ENCODE assay signal across 1 cellular context in the genomic region with DNA sequence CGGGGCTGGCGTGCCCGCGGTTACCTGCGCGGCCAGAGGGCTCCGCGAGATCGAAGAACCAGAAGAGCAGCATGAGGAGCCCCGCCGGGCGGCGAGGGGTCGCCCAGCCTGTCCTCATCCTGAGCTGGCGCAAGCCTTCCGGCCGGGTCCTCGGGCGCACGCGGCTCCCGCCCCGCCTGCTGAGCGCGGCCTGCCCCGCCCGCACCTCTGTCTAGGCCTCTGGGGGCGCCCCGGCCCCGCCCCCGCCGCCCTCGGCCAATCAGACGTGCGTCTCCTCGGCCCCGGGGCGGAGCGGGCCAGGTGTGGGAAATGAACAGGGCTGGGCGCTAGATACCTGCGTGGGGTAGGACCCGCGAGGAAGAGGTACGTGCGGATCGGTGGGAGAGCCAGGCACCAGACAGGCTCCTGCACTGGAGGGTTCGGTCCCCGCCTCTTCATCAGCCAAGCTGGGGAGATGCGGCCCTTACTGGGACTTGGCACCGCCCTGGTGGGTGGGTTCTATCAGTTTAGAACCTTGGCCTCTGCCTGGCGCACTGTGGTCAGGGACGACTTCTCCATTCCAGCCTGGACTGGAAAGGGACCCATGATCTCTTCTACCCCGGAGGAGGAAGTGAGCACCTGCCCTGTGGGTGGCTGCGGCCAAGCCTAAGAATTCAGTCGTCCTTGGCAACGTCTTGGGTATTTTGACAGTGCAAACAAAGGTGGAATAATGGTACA.
A peak's percentile ranks its signal among the peaks of the same experiment; 100 is the strongest.
TF ChIP-seq lines count a peak whose summit lies in the region.

A gene (minus strand): TSS at position 192 of the 717 bp plus-strand sequence.

TF ChIP-seq in GM12878, 131 proteins besides CTCF, POLR2A, EP300 and RAD21 (continued from another document and continues in another):
- peak; percentile 87 for TF ChIP-seq GATAD2B (conservative IDR thresholded peaks at IDR 0.05; ENCODE audit: low read depth)
- TF ChIP-seq LARP7 (IDR thresholded peaks at IDR 0.05) = peak; percentile 15; the same call in 1 of the 2 replicates
- TF ChIP-seq RUNX3 (IDR thresholded peaks at IDR 0.05; ENCODE audit: low read length) = peak; percentile 87
- peak; percentile 97 for TF ChIP-seq IKZF1 (conservative IDR thresholded peaks at IDR 0.05)
- no peak for TF ChIP-seq YBX1 (IDR thresholded peaks at IDR 0.05)
- TF ChIP-seq, protein P1, sequence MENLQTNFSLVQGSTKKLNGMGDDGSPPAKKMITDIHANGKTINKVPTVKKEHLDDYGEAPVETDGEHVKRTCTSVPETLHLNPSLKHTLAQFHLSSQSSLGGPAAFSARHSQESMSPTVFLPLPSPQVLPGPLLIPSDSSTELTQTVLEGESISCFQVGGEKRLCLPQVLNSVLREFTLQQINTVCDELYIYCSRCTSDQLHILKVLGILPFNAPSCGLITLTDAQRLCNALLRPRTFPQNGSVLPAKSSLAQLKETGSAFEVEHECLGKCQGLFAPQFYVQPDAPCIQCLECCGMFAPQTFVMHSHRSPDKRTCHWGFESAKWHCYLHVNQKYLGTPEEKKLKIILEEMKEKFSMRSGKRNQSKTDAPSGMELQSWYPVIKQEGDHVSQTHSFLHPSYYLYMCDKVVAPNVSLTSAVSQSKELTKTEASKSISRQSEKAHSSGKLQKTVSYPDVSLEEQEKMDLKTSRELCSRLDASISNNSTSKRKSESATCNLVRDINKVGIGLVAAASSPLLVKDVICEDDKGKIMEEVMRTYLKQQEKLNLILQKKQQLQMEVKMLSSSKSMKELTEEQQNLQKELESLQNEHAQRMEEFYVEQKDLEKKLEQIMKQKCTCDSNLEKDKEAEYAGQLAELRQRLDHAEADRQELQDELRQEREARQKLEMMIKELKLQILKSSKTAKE (IDR thresholded peaks at IDR 0.05; ENCODE audit: low read depth, poor library complexity, severe bottlenecking) = peak; percentile 46
- TF ChIP-seq, protein P2, sequence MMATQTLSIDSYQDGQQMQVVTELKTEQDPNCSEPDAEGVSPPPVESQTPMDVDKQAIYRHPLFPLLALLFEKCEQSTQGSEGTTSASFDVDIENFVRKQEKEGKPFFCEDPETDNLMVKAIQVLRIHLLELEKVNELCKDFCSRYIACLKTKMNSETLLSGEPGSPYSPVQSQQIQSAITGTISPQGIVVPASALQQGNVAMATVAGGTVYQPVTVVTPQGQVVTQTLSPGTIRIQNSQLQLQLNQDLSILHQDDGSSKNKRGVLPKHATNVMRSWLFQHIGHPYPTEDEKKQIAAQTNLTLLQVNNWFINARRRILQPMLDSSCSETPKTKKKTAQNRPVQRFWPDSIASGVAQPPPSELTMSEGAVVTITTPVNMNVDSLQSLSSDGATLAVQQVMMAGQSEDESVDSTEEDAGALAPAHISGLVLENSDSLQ (IDR thresholded peaks at IDR 0.05) = peak; percentile 69
- TF ChIP-seq, protein P3, sequence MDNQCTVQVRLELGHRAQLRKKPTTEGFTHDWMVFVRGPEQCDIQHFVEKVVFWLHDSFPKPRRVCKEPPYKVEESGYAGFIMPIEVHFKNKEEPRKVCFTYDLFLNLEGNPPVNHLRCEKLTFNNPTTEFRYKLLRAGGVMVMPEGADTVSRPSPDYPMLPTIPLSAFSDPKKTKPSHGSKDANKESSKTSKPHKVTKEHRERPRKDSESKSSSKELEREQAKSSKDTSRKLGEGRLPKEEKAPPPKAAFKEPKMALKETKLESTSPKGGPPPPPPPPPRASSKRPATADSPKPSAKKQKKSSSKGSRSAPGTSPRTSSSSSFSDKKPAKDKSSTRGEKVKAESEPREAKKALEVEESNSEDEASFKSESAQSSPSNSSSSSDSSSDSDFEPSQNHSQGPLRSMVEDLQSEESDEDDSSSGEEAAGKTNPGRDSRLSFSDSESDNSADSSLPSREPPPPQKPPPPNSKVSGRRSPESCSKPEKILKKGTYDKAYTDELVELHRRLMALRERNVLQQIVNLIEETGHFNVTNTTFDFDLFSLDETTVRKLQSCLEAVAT (IDR thresholded peaks at IDR 0.05) = peak; percentile 72
- TF ChIP-seq ETV6 (conservative IDR thresholded peaks at IDR 0.05 in 1 of 2, IDR thresholded peaks at IDR 0.05 in 1 of 2; ENCODE audit: borderline replicate concordance in 1 of 2, low read depth in 1 of 2) = no peak
- TF ChIP-seq, protein P4, sequence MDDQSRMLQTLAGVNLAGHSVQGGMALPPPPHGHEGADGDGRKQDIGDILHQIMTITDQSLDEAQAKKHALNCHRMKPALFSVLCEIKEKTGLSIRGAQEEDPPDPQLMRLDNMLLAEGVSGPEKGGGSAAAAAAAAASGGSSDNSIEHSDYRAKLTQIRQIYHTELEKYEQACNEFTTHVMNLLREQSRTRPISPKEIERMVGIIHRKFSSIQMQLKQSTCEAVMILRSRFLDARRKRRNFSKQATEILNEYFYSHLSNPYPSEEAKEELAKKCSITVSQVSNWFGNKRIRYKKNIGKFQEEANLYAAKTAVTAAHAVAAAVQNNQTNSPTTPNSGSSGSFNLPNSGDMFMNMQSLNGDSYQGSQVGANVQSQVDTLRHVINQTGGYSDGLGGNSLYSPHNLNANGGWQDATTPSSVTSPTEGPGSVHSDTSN (IDR thresholded peaks at IDR 0.05; ENCODE audit: insufficient replicate concordance, low read depth, low read length) = no peak
- TF ChIP-seq TCF7 (IDR thresholded peaks at IDR 0.05; ENCODE audit: borderline replicate concordance) = no peak
- TF ChIP-seq ESRRA (IDR thresholded peaks at IDR 0.05; ENCODE audit: low read length) = 0 out of 2 replicates have a peak, but pooled peaks have one; percentile 8
- TF ChIP-seq, protein P5, sequence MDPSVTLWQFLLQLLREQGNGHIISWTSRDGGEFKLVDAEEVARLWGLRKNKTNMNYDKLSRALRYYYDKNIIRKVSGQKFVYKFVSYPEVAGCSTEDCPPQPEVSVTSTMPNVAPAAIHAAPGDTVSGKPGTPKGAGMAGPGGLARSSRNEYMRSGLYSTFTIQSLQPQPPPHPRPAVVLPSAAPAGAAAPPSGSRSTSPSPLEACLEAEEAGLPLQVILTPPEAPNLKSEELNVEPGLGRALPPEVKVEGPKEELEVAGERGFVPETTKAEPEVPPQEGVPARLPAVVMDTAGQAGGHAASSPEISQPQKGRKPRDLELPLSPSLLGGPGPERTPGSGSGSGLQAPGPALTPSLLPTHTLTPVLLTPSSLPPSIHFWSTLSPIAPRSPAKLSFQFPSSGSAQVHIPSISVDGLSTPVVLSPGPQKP (IDR thresholded peaks at IDR 0.05; ENCODE audit: low read depth, low read length) = peak; percentile 33; the same call in 1 of the 2 replicates
- TF ChIP-seq IRF4 (IDR thresholded peaks at IDR 0.05; ENCODE audit: low read depth, low read length) = peak; percentile 87; the same call in 1 of the 2 replicates
- TF ChIP-seq IKZF2 (IDR thresholded peaks at IDR 0.05) = peak; percentile 96; a peak in 3 of 4 replicates
- peak; percentile 71 for TF ChIP-seq BACH1 (IDR thresholded peaks at IDR 0.05; ENCODE audit: borderline replicate concordance)
- peak; percentile 48; the same call in 1 of the 2 replicates for TF ChIP-seq BCL11A (IDR thresholded peaks at IDR 0.05; ENCODE audit: low read depth, low read length)
- TF ChIP-seq, protein P6, sequence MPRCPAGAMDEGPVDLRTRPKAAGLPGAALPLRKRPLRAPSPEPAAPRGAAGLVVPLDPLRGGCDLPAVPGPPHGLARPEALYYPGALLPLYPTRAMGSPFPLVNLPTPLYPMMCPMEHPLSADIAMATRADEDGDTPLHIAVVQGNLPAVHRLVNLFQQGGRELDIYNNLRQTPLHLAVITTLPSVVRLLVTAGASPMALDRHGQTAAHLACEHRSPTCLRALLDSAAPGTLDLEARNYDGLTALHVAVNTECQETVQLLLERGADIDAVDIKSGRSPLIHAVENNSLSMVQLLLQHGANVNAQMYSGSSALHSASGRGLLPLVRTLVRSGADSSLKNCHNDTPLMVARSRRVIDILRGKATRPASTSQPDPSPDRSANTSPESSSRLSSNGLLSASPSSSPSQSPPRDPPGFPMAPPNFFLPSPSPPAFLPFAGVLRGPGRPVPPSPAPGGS (IDR thresholded peaks at IDR 0.05; ENCODE audit: borderline replicate concordance, insufficient read depth, low read depth, low read length, poor library complexity, severe bottlenecking) = no peak
- TF ChIP-seq STAT1 (conservative IDR thresholded peaks at IDR 0.05) = 0 out of 2 replicates have a peak, but pooled peaks have one; percentile 66
- TF ChIP-seq DPF2 (IDR thresholded peaks at IDR 0.05) = peak; percentile 81
- TF ChIP-seq ZNF384 (IDR thresholded peaks at IDR 0.05; ENCODE audit: borderline replicate concordance, low read depth, low read length) = no peak
- peak; percentile 76 for TF ChIP-seq MTA2 (IDR thresholded peaks at IDR 0.05; ENCODE audit: low read depth)
- 0 out of 2 replicates have a peak, but pooled peaks have one; percentile 4 for TF ChIP-seq TCF3 (IDR thresholded peaks at IDR 0.05; ENCODE audit: borderline replicate concordance, insufficient read depth, low read depth, low read length)
- TF ChIP-seq KAT2A (conservative IDR thresholded peaks at IDR 0.05; ENCODE audit: control insufficient read depth, low read depth, low read length) = no peak
- TF ChIP-seq, protein P7, sequence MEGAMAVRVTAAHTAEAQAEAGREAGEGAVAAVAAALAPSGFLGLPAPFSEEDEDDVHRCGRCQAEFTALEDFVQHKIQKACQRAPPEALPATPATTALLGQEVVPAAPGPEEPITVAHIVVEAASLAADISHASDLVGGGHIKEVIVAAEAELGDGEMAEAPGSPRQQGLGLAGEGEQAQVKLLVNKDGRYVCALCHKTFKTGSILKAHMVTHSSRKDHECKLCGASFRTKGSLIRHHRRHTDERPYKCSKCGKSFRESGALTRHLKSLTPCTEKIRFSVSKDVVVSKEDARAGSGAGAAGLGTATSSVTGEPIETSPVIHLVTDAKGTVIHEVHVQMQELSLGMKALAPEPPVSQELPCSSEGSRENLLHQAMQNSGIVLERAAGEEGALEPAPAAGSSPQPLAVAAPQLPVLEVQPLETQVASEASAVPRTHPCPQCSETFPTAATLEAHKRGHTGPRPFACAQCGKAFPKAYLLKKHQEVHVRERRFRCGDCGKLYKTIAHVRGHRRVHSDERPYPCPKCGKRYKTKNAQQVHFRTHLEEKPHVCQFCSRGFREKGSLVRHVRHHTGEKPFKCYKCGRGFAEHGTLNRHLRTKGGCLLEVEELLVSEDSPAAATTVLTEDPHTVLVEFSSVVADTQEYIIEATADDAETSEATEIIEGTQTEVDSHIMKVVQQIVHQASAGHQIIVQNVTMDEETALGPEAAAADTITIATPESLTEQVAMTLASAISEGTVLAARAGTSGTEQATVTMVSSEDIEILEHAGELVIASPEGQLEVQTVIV (IDR thresholded peaks at IDR 0.05; ENCODE audit: borderline replicate concordance, partially characterized antibody) = no peak
- TF ChIP-seq PAX5 (IDR thresholded peaks at IDR 0.05; ENCODE audit: borderline replicate concordance, low read depth, low read length) = peak; percentile 47; the same call in 1 of the 2 replicates
- TF ChIP-seq NR2C1 (IDR thresholded peaks at IDR 0.05) = no peak
- no peak for TF ChIP-seq FOXK2 (IDR thresholded peaks at IDR 0.05)
- TF ChIP-seq, protein P8, sequence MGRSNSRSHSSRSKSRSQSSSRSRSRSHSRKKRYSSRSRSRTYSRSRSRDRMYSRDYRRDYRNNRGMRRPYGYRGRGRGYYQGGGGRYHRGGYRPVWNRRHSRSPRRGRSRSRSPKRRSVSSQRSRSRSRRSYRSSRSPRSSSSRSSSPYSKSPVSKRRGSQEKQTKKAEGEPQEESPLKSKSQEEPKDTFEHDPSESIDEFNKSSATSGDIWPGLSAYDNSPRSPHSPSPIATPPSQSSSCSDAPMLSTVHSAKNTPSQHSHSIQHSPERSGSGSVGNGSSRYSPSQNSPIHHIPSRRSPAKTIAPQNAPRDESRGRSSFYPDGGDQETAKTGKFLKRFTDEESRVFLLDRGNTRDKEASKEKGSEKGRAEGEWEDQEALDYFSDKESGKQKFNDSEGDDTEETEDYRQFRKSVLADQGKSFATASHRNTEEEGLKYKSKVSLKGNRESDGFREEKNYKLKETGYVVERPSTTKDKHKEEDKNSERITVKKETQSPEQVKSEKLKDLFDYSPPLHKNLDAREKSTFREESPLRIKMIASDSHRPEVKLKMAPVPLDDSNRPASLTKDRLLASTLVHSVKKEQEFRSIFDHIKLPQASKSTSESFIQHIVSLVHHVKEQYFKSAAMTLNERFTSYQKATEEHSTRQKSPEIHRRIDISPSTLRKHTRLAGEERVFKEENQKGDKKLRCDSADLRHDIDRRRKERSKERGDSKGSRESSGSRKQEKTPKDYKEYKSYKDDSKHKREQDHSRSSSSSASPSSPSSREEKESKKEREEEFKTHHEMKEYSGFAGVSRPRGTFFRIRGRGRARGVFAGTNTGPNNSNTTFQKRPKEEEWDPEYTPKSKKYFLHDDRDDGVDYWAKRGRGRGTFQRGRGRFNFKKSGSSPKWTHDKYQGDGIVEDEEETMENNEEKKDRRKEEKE (IDR thresholded peaks at IDR 0.05) = no peak
- no peak for TF ChIP-seq TBL1XR1 (IDR thresholded peaks at IDR 0.05; ENCODE audit: low read depth, low read length)
- peak; percentile 84 for TF ChIP-seq EED (IDR thresholded peaks at IDR 0.05; ENCODE audit: low read depth)
- TF ChIP-seq FOXM1 (IDR thresholded peaks at IDR 0.05; ENCODE audit: low read depth, low read length) = no peak
- peak; percentile 22; the same call in 1 of the 2 replicates for TF ChIP-seq RB1 (IDR thresholded peaks at IDR 0.05; ENCODE audit: borderline replicate concordance)
- TF ChIP-seq CREB1 (IDR thresholded peaks at IDR 0.05; ENCODE audit: low read depth) = 0 out of 2 replicates have a peak, but pooled peaks have one; percentile 7
- TF ChIP-seq TCF12 (IDR thresholded peaks at IDR 0.05; ENCODE audit: low read depth, low read length) = no peak
- TF ChIP-seq EGR1 (IDR thresholded peaks at IDR 0.05; ENCODE audit: borderline replicate concordance in 1 of 2, low read depth in 2 of 2, low read length in 2 of 2) = peak in 1 of 2 experiments; percentile 71; a peak in 2 of 3 replicates
- TF ChIP-seq NBN (IDR thresholded peaks at IDR 0.05) = peak; percentile 86
- peak; percentile 3 for TF ChIP-seq SIN3A (IDR thresholded peaks at IDR 0.05; ENCODE audit: low read depth, low read length)
- peak; percentile 65 for TF ChIP-seq ZNF217 (IDR thresholded peaks at IDR 0.05)
- no peak for TF ChIP-seq CEBPB (IDR thresholded peaks at IDR 0.05; ENCODE audit: borderline replicate concordance in 1 of 2, low read depth in 2 of 2, low read length in 2 of 2)
- TF ChIP-seq, protein P9, sequence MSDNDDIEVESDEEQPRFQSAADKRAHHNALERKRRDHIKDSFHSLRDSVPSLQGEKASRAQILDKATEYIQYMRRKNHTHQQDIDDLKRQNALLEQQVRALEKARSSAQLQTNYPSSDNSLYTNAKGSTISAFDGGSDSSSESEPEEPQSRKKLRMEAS (IDR thresholded peaks at IDR 0.05; ENCODE audit: low read depth, low read length) = peak; percentile 75
- no peak for TF ChIP-seq CBX5 (IDR thresholded peaks at IDR 0.05; ENCODE audit: low read depth)
- peak; percentile 25 for TF ChIP-seq HDAC6 (IDR thresholded peaks at IDR 0.05; ENCODE audit: unreplicated experiment)
- no peak for TF ChIP-seq ZBED1 (IDR thresholded peaks at IDR 0.05; ENCODE audit: borderline replicate concordance)
- peak; percentile 32 for TF ChIP-seq HDGF (IDR thresholded peaks at IDR 0.05)
- TF ChIP-seq NR2F1 (conservative IDR thresholded peaks at IDR 0.05) = 0 out of 2 replicates have a peak, but pooled peaks have one; percentile 56
- TF ChIP-seq ATF7 (IDR thresholded peaks at IDR 0.05; ENCODE audit: low read depth) = peak; percentile 41
- TF ChIP-seq, protein P10, sequence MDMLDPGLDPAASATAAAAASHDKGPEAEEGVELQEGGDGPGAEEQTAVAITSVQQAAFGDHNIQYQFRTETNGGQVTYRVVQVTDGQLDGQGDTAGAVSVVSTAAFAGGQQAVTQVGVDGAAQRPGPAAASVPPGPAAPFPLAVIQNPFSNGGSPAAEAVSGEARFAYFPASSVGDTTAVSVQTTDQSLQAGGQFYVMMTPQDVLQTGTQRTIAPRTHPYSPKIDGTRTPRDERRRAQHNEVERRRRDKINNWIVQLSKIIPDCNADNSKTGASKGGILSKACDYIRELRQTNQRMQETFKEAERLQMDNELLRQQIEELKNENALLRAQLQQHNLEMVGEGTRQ (IDR thresholded peaks at IDR 0.05; ENCODE audit: borderline replicate concordance, low read depth, low read length) = no peak
- TF ChIP-seq SRF (IDR thresholded peaks at IDR 0.05; ENCODE audit: low read depth in 2 of 2, low read length in 2 of 2) = no peak
